15 cellular contexts compared by ENCODE assay signal in the genomic region with DNA sequence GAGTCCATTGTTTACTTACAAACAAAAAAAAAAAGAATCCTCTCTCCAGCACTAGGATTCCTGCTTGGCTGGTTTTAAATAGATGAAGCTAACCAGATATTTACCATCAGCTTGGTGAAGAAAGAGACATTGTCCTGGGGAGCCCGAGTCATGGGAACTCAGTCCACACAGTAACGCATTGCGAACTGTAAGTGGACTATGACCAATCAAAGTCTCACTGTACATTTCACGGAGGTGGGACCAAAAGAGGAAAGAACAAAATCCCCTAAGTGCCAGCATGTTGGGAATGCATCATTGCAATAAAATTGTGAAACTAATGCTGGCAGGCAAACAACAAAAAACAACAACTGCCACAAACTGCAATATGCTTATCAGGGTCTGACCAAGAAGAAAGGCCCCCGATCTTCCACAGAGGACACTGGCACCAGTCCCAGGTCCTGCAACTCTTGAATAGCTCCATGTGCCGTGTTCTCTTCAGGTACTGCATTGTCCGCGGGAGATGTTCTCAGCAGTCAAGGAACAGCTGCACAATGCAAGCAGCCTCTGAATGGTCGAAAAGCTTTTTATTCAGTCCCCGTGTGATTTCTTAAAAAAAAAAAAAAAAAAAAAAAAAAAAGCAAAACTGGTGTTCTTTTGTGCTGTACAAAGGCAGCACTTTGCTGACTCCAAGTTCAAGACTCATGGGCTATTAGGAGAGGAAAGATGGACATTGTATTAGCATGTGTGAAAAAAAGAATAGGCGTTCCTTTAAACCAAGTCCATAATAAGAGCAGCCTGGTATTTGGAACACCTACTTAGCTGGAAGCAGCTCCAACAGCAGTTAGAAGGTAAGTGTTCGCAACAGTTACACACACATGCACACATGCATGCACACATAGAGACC. TPM values are rescaled to one million over a fixed set of nuclear protein-coding genes. Genes with fewer than 3 reads are reported as not detected.
A peak's percentile ranks its signal among the peaks of the same experiment; 100 is the strongest.
DNase-seq lines count a peak whose midpoint lies in the region; ATAC-seq and TF ChIP-seq lines count a peak whose summit lies in the region.
"Had no signal": no experiment of that assay in that cellular context is flagged by ENCODE, and none has a peak within 500 bp of the region (broad histone marks: within the 10 kb centered on the region; RNA-seq: fewer than 3 reads in every experiment).

No MANE protein-coding gene starts in this region.

- DNase-seq in DMS53 treated with DMSO at 0.1 percent for 48 hours (lab: John Stamatoyannopoulos, UW; ENCODE audit: unreplicated experiment) = peak; percentile 23
- DNase-seq in WTC11 (ENCODE audit: low spot score) = no peak
- DNase-seq in hippocampal formation (lab: John Stamatoyannopoulos, UW) = peak; percentile 54 to 55
- peak; percentile 93 for DNase-seq in pons (ENCODE audit: low spot score)
- DNase-seq in GM19238 (ENCODE audit: insufficient read length, low spot score) = no peak
- DNase-seq in immature natural killer cell = no peak
- DNase-seq in NCI-H146 (lab: John Stamatoyannopoulos, UW) = no peak
- DNase-seq: activated CD8-positive, alpha-beta memory T cell treated with anti-CD3 and anti-CD28 coated beads for 24 hours; activated gamma-delta T cell; gastrocnemius medialis; kidney; NCI-H446; PC-3 had no signal

- CTCF ChIA-PET in WTC11 (lab: Charles Lee) = interaction anchor here (1.0 kb wide), 1 partner anchor 23 kb away, joined by 3 read pairs; no protein-coding TSS in a partner anchor

- ATAC-seq in WTC11 = no peak; the same call in none of the 2 replicates
- no peak for ATAC-seq in stimulated activated memory B cell treated with anti-CD40 and anti-IgM and Interleukin-4, amounts not matched to agents 10 μg/mL and 1 μg/mL and 100 μg/mL, for 72 hours
- ATAC-seq: PC-3 had no signal

- H3K27ac Mint-ChIP-seq in WTC11 (peak overlapping the region; percentile 65), immature natural killer cell (no peak overlapping the region)
- no peak overlapping the region for H3K27ac Mint-ChIP-seq in stimulated activated memory B cell treated with anti-CD40 and anti-IgM and Interleukin-4, amounts not matched to agents 10 μg/mL and 1 μg/mL and 100 μg/mL, for 72 hours

- H3K36me3 Mint-ChIP-seq in WTC11 = peaks cover 2% of the 10 kb centered on the region; the same call in 1 of the 2 replicates
- no peaks in the 10 kb centered on the region for H3K36me3 Mint-ChIP-seq in immature natural killer cell
- H3K36me3 Mint-ChIP-seq in stimulated activated memory B cell treated with anti-CD40 and anti-IgM and Interleukin-4, amounts not matched to agents 10 μg/mL and 1 μg/mL and 100 μg/mL, for 72 hours = peaks cover 6% of the 10 kb centered on the region

- H3K4me1 Mint-ChIP-seq in WTC11 = peaks cover 32% of the 10 kb centered on the region
- no peaks in the 10 kb centered on the region for H3K4me1 Mint-ChIP-seq in immature natural killer cell
- H3K4me1 Mint-ChIP-seq in stimulated activated memory B cell treated with anti-CD40 and anti-IgM and Interleukin-4, amounts not matched to agents 10 μg/mL and 1 μg/mL and 100 μg/mL, for 72 hours = no peaks in the 10 kb centered on the region

- POLR2A ChIA-PET in WTC11 (lab: Charles Lee) = no interaction called here

- peak overlapping the region; percentile 33 for H3K4me3 Mint-ChIP-seq in WTC11
- H3K4me3 Mint-ChIP-seq in immature natural killer cell = no peak overlapping the region
- no peak overlapping the region for H3K4me3 Mint-ChIP-seq in stimulated activated memory B cell treated with anti-CD40 and anti-IgM and Interleukin-4, amounts not matched to agents 10 μg/mL and 1 μg/mL and 100 μg/mL, for 72 hours
- H3K4me3 Mint-ChIP-seq: neural crest cell had no signal

- TF ChIP-seq CTCF in WTC11 (IDR thresholded peaks at IDR 0.05) = no peak

- H3K27me3 Mint-ChIP-seq in WTC11 (ENCODE audit: low read depth) = no peaks in the 10 kb centered on the region
- peaks cover 0 to 4% (median 0%) of the 10 kb centered on the region in 3 donors for H3K27me3 Mint-ChIP-seq in immature natural killer cell (ENCODE audit: low read depth in 3 of 3)
- no peaks in the 10 kb centered on the region for H3K27me3 Mint-ChIP-seq in stimulated activated memory B cell treated with anti-CD40 and anti-IgM and Interleukin-4, amounts not matched to agents 10 μg/mL and 1 μg/mL and 100 μg/mL, for 72 hours

- H3K9me3 Mint-ChIP-seq in WTC11 (no peaks in the 10 kb centered on the region), immature natural killer cell (no peaks in the 10 kb centered on the region)
- no peaks in the 10 kb centered on the region for H3K9me3 Mint-ChIP-seq in stimulated activated memory B cell treated with anti-CD40 and anti-IgM and Interleukin-4, amounts not matched to agents 10 μg/mL and 1 μg/mL and 100 μg/mL, for 72 hours
- H3K9me3 Mint-ChIP-seq: neural crest cell had no signal

TF ChIP-seq in WTC11, 78 proteins besides CTCF, POLR2A, EP300 and RAD21 (continues in another document):
- TF ChIP-seq, protein P1, sequence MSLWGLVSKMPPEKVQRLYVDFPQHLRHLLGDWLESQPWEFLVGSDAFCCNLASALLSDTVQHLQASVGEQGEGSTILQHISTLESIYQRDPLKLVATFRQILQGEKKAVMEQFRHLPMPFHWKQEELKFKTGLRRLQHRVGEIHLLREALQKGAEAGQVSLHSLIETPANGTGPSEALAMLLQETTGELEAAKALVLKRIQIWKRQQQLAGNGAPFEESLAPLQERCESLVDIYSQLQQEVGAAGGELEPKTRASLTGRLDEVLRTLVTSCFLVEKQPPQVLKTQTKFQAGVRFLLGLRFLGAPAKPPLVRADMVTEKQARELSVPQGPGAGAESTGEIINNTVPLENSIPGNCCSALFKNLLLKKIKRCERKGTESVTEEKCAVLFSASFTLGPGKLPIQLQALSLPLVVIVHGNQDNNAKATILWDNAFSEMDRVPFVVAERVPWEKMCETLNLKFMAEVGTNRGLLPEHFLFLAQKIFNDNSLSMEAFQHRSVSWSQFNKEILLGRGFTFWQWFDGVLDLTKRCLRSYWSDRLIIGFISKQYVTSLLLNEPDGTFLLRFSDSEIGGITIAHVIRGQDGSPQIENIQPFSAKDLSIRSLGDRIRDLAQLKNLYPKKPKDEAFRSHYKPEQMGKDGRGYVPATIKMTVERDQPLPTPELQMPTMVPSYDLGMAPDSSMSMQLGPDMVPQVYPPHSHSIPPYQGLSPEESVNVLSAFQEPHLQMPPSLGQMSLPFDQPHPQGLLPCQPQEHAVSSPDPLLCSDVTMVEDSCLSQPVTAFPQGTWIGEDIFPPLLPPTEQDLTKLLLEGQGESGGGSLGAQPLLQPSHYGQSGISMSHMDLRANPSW (CRISPR knock-in tag; conservative IDR thresholded peaks at IDR 0.05; ENCODE audit: low read depth) = no peak
- TF ChIP-seq, protein P2, sequence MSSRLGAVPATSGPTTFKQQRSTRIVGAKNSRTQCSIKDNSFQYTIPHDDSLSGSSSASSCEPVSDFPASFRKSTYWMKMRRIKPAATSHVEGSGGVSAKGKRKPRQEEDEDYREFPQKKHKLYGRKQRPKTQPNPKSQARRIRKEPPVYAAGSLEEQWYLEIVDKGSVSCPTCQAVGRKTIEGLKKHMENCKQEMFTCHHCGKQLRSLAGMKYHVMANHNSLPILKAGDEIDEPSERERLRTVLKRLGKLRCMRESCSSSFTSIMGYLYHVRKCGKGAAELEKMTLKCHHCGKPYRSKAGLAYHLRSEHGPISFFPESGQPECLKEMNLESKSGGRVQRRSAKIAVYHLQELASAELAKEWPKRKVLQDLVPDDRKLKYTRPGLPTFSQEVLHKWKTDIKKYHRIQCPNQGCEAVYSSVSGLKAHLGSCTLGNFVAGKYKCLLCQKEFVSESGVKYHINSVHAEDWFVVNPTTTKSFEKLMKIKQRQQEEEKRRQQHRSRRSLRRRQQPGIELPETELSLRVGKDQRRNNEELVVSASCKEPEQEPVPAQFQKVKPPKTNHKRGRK (CRISPR knock-in tag; IDR thresholded peaks at IDR 0.05; ENCODE audit: borderline replicate concordance) = no peak
- TF ChIP-seq CREB1 (CRISPR knock-in tag; IDR thresholded peaks at IDR 0.05) (no peak), MYBL2 (CRISPR knock-in tag; IDR thresholded peaks at IDR 0.05) (no peak), ESRRA (CRISPR knock-in tag; IDR thresholded peaks at IDR 0.05; ENCODE audit: borderline replicate concordance) (no peak), ZNF121 (CRISPR knock-in tag; IDR thresholded peaks at IDR 0.05) (no peak), ZNF219 (CRISPR knock-in tag; IDR thresholded peaks at IDR 0.05; ENCODE audit: borderline replicate concordance) (no peak), NR2C2 (CRISPR knock-in tag; IDR thresholded peaks at IDR 0.05) (no peak), CBFB (CRISPR knock-in tag; IDR thresholded peaks at IDR 0.05; ENCODE audit: low read depth) (no peak)
- TF ChIP-seq, protein P3, sequence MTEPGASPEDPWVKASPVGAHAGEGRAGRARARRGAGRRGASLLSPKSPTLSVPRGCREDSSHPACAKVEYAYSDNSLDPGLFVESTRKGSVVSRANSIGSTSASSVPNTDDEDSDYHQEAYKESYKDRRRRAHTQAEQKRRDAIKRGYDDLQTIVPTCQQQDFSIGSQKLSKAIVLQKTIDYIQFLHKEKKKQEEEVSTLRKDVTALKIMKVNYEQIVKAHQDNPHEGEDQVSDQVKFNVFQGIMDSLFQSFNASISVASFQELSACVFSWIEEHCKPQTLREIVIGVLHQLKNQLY (CRISPR knock-in tag; IDR thresholded peaks at IDR 0.05) = no peak
- TF ChIP-seq, protein P4, sequence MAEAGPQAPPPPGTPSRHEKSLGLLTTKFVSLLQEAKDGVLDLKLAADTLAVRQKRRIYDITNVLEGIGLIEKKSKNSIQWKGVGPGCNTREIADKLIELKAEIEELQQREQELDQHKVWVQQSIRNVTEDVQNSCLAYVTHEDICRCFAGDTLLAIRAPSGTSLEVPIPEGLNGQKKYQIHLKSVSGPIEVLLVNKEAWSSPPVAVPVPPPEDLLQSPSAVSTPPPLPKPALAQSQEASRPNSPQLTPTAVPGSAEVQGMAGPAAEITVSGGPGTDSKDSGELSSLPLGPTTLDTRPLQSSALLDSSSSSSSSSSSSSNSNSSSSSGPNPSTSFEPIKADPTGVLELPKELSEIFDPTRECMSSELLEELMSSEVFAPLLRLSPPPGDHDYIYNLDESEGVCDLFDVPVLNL (CRISPR knock-in tag; IDR thresholded peaks at IDR 0.05; ENCODE audit: borderline replicate concordance, low read depth) = no peak
- TF ChIP-seq, protein P5, sequence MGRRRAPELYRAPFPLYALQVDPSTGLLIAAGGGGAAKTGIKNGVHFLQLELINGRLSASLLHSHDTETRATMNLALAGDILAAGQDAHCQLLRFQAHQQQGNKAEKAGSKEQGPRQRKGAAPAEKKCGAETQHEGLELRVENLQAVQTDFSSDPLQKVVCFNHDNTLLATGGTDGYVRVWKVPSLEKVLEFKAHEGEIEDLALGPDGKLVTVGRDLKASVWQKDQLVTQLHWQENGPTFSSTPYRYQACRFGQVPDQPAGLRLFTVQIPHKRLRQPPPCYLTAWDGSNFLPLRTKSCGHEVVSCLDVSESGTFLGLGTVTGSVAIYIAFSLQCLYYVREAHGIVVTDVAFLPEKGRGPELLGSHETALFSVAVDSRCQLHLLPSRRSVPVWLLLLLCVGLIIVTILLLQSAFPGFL (CRISPR knock-in tag; IDR thresholded peaks at IDR 0.05; ENCODE audit: borderline replicate concordance) = no peak

RNA-seq across cellular contexts. Expression of a gene that starts 38.1 kb away (rescaled TPM):
- 336 to 406 TPM (median 357 TPM) in 3 replicates for total RNA-seq in WTC11 (2021)
- under 1 TPM in 2 of 3 donors, not detected in 1; 0.19 to 0.80 TPM for polyA plus RNA-seq in immature natural killer cell
- total RNA-seq: PC-3 had no signal

Comparison
In these comparisons a context has a peak if more than half of its experiments do, and no peak if none do; other contexts are left out.
1. DNase-seq: peak in DMS53 treated with DMSO at 0.1 percent for 48 hours (single experiment), hippocampal formation (2 of 2) and pons (single experiment); none in WTC11 (single experiment), GM19238 (single experiment), immature natural killer cell (0 of 3) and NCI-H146 (single experiment).